1 cellular context compared by ENCODE assay signal in the genomic region with DNA sequence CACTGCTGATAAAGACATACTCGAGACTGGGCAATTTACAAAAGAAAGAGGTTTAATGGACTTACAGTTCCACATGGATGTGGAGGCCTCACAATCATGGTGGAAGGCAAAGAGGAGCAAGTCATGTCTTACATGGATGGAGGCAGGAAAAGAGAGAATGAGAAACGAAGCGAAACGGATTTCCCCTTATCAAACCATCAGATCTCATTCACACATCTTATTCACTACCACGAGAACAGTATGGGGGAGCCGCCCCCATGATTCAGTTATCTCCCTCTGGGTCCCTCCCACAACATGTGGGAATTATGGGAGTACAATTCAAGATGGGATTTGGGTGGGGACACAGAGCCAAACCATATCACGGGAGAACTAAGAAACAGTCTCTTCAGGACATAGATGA. TPM values are rescaled to one million over a fixed set of nuclear protein-coding genes. Genes with fewer than 3 reads are reported as not detected.
"Had no signal": no experiment of that assay in that cellular context is flagged by ENCODE, and none has a peak within 500 bp of the region (broad histone marks: within the 10 kb centered on the region; RNA-seq: fewer than 3 reads in every experiment).

No MANE protein-coding gene starts in this region.

RNA-seq across cellular contexts. Expression of a gene that starts 6.0 kb away (rescaled TPM):
- total RNA-seq: H7 had no signal
